ENCODE assay signal across 8 cellular contexts in the genomic region with DNA sequence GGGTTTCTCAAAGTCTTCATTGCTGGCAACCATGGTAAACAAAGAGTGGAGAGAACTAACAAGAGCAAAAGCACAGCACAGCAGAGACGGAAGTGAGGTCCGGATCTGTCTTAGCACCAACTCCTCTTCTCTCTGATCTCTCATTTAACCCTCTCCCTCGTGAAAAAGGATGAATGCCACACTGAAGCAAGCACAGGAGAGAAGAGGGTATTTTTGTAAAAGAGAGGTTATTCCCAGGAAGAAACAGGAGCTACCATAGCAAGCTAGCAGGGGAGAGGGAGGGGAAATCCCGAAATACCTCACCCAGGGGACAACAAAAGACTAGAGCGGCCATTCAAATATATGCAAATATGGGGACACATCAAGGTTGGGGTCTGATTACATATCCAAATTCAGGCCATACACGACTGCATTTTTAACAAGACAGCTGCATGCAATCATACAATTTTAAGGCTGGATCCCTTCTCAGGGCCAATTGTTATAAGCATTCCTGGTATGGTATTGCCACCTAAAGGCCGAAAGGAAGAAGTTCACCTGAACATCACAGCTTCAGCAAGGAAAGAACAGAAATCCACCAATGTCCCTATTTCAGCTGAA. TPM values are rescaled to one million over a fixed set of nuclear protein-coding genes. Genes with fewer than 3 reads are reported as not detected.
DNase-seq lines count a peak whose midpoint lies in the region; ATAC-seq, FAIRE-seq and TF ChIP-seq lines count a peak whose summit lies in the region.

No MANE protein-coding gene starts in this region.

- H3K4me3 ChIP-seq in astrocyte of the cerebellum (ENCODE audit: low read depth, low read length) (no peak overlapping the region), kidney (ENCODE audit: low read length in 2 of 2) (no peak overlapping the region), tibial artery (no peak overlapping the region)

- peak; percentile 63 for ATAC-seq in HG03378 (IDR thresholded peaks at IDR 0.05; ENCODE audit: unreplicated experiment)

- intact Hi-C loops in kidney (cut with DNase I), result no loop called here
- intact Hi-C loops in tibial artery (cut with DNase I; ENCODE audit: low total_unique reads), result no loop called here

- TF ChIP-seq CTCF in astrocyte of the cerebellum (IDR thresholded peaks at IDR 0.05; ENCODE audit: low read depth, low read length, missing control alignments), result peak; percentile 78
- peak; percentile 54 for TF ChIP-seq CTCF in kidney (IDR thresholded peaks at IDR 0.05; ENCODE audit: borderline replicate concordance, extremely low read depth, insufficient read depth)
- TF ChIP-seq CTCF in tibial artery (IDR thresholded peaks at IDR 0.05), result peak; percentile 26 to 35

- H3K27me3 ChIP-seq in tibial artery, result no peaks in the 10 kb centered on the region

- no peak overlapping the region for H3K9ac ChIP-seq in kidney (ENCODE audit: low read length in 2 of 2)

- H3K27ac ChIP-seq in kidney (ENCODE audit: low read depth in 2 of 2, low read length in 2 of 2) (no peak overlapping the region), tibial artery (no peak overlapping the region)

- H3K9me3 ChIP-seq in kidney (ENCODE audit: control insufficient read depth in 1 of 2, low read length in 2 of 2) (no peaks in the 10 kb centered on the region), tibial artery (peaks cover 0 to 4% (median 0%) of the 10 kb centered on the region in 3 donors)

- no peaks in the 10 kb centered on the region for H3K36me3 ChIP-seq in kidney (ENCODE audit: control insufficient read depth in 1 of 2, insufficient read depth in 2 of 2, low read length in 2 of 2)
- H3K36me3 ChIP-seq in tibial artery, result peaks cover 0 to 3% (median 0%) of the 10 kb centered on the region in 3 donors

- DNase-seq in DMS153 treated with DMSO at 0.1 percent for 48 hours (lab: John Stamatoyannopoulos, UW; ENCODE audit: unreplicated experiment) (peak; percentile 18), DMS153 (lab: John Stamatoyannopoulos, UW) (no peak), GM19239 (ENCODE audit: insufficient read length, low spot score) (no peak), NCI-H446 treated with DMSO at 0.1 percent for 48 hours (lab: John Stamatoyannopoulos, UW) (peak; percentile 11), astrocyte of the cerebellum (ENCODE audit: low read depth) (peak; percentile 24), kidney (no peak), tibial artery (no peak)

- FAIRE-seq in GM19239 (lab: Jason Lieb, UNC) (peak; percentile 99), kidney (lab: Jason Lieb, UNC) (peak; percentile 92)

- H3K4me1 ChIP-seq in kidney (ENCODE audit: control insufficient read depth in 1 of 2, insufficient read depth in 1 of 2, low read depth in 1 of 2, low read length in 2 of 2) (no peaks in the 10 kb centered on the region), tibial artery (peaks cover 0 to 4% (median 0%) of the 10 kb centered on the region in 4 donors)

- in situ Hi-C loops in astrocyte of the cerebellum (cut with HindIII; ENCODE audit: low sequenced_read_pairs), result no loop called here

RNA-seq across cellular contexts. Expression of a gene that starts 46.6 kb away (rescaled TPM):
- 0.85 TPM for total RNA-seq in kidney
- polyA plus RNA-seq in kidney (ENCODE audit: insufficient read depth, low read depth, low replicate concordance), result 0.22 TPM

Comparison
In these comparisons a context has a peak if more than half of its experiments do, and no peak if none do; other contexts are left out.
1. DNase-seq: peak in DMS153 treated with DMSO at 0.1 percent for 48 hours (single experiment), NCI-H446 treated with DMSO at 0.1 percent for 48 hours (single experiment) and astrocyte of the cerebellum (single experiment); none in DMS153 (single experiment), GM19239 (single experiment), kidney (single experiment) and tibial artery (0 of 2).
2. Peak in every context shown above with its lines, with median percentiles within 50 percentile points of each other: CTCF ChIP-seq.